11 cellular contexts compared by ENCODE assay signal in the genomic region with DNA sequence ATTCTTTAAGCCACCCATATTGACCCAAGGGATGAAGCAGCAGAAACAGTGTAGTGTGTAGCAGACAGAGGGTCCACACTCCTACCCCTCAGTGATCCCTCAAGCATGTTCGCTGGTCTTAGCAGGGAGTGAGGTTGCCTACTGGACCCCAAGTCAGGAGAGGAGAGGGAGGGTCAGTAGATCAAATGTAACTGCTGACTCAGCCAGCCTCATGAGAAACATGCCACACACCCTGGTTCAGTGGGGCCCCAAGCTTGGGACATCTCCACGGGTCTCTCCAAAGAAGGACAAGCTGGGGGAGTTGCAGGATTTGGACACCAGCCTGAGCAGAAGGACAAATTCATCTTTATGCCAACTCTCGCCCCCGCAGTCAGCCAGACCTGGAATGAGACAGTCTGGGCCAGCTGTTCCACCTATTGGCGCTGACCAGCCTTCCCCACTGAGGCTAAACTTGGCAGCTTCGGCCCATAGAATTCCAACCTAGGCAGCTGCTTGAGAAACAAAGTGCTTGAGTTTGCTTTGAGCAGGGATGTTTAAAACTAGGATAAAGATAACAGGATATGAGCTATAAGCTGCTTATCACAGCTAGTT.
A peak's percentile ranks its signal among the peaks of the same experiment; 100 is the strongest.
DNase-seq lines count a peak whose midpoint lies in the region; ATAC-seq and TF ChIP-seq lines count a peak whose summit lies in the region.
"Had no signal": no experiment of that assay in that cellular context is flagged by ENCODE, and none has a peak within 500 bp of the region (broad histone marks: within the 10 kb centered on the region; RNA-seq: fewer than 3 reads in every experiment).

No MANE protein-coding gene starts in this region.

- no peak for TF ChIP-seq CTCF in RWPE2 (IDR thresholded peaks at IDR 0.05; ENCODE audit: poor library complexity, severe bottlenecking)
- TF ChIP-seq CTCF in esophagus muscularis mucosa (IDR thresholded peaks at IDR 0.05), result no peak
- no peak for TF ChIP-seq CTCF in thyroid gland (IDR thresholded peaks at IDR 0.05)

- TF ChIP-seq POLR2A in esophagus muscularis mucosa (IDR thresholded peaks at IDR 0.05; ENCODE audit: low read depth) (no peak), thyroid gland (IDR thresholded peaks at IDR 0.05) (no peak)

- H3K27me3 ChIP-seq in RWPE2 (ENCODE audit: insufficient read depth, poor library complexity, severe bottlenecking) (no peaks in the 10 kb centered on the region), esophagus muscularis mucosa (no peaks in the 10 kb centered on the region), thyroid gland (no peaks in the 10 kb centered on the region)

- H3K4me3 ChIP-seq in RWPE2 (ENCODE audit: severe bottlenecking) (no peak overlapping the region), esophagus muscularis mucosa (no peak overlapping the region), thyroid gland (replicated peaks in 1 of 3) (no peak overlapping the region)

- TF ChIP-seq EP300 in esophagus muscularis mucosa (IDR thresholded peaks at IDR 0.05), result no peak

- DNase-seq in RWPE2 (ENCODE audit: low spot score) (no peak), esophagus muscularis mucosa (ENCODE audit: extremely low spot score) (no peak), middle frontal gyrus (ENCODE audit: extremely low spot score, low spot score) (peak; percentile 53), thyroid gland (peak; percentile 76 to 88), medulla oblongata (ENCODE audit: extremely low spot score) (no peak)
- DNase-seq: activated CD4-positive, alpha-beta T cell treated with anti-CD3 and anti-CD28 coated beads for 36 hours; Kasumi-1; stimulated activated naive CD4-positive, alpha-beta T cell treated with Interleukin-2 at 50 U/mL for 16 hours had no signal

- WGBS in esophagus muscularis mucosa, result 43% methylated on average over 6 of the region's 6 CpGs
- WGBS in thyroid gland, 2 donors, result 26 to 35% methylated on average over 6 of the region's 6 CpGs

- 0 out of 3 replicates have a peak, but pooled peaks have one; percentile 7 for ATAC-seq in RWPE2 (ENCODE audit: low read depth)
- no peak for ATAC-seq in GM21786 (IDR thresholded peaks at IDR 0.05; ENCODE audit: unreplicated experiment)
- ATAC-seq in GM18870 (IDR thresholded peaks at IDR 0.05; ENCODE audit: unreplicated experiment), result no peak
- ATAC-seq in GM18909 (IDR thresholded peaks at IDR 0.05; ENCODE audit: poor library complexity, unreplicated experiment), result no peak
- ATAC-seq: activated CD4-positive, alpha-beta T cell treated with anti-CD3 and anti-CD28 coated beads for 36 hours had no signal

- H3K4me1 ChIP-seq in RWPE2 (ENCODE audit: insufficient read depth, poor library complexity, severe bottlenecking) (peaks cover 7% of the 10 kb centered on the region), esophagus muscularis mucosa (peaks cover 69 to 80% (median 77%) of the 10 kb centered on the region in 4 donors), thyroid gland (peaks cover 51 to 72% of the 10 kb centered on the region in 2 donors)

- intact Hi-C loops in esophagus muscularis mucosa (cut with DNase I) (no loop called here), thyroid gland (cut with DNase I) (no loop called here)

- H3K36me3 ChIP-seq in RWPE2 (ENCODE audit: low read depth), result no peaks in the 10 kb centered on the region
- H3K36me3 ChIP-seq in esophagus muscularis mucosa, result no peaks in the 10 kb centered on the region
- H3K36me3 ChIP-seq in thyroid gland, result no peaks in the 10 kb centered on the region

- no peaks in the 10 kb centered on the region for H3K9me3 ChIP-seq in RWPE2 (ENCODE audit: severe bottlenecking)
- H3K9me3 ChIP-seq in esophagus muscularis mucosa, result no peaks in the 10 kb centered on the region
- H3K9me3 ChIP-seq in thyroid gland, result no peaks in the 10 kb centered on the region

- no peak overlapping the region for H3K27ac ChIP-seq in RWPE2 (ENCODE audit: poor library complexity, severe bottlenecking)
- peak overlapping the region; percentile 79 to 83 (median 80) for H3K27ac ChIP-seq in esophagus muscularis mucosa (replicated peaks in 1 of 4)
- peak overlapping the region; percentile 75 to 90 (median 77) for H3K27ac ChIP-seq in thyroid gland

Comparison
In these comparisons a context has a peak if more than half of its experiments do, and no peak if none do; other contexts are left out.
1. DNase-seq: peak in middle frontal gyrus (single experiment) and thyroid gland (2 of 2); none in RWPE2 (single experiment), esophagus muscularis mucosa (single experiment) and medulla oblongata (single experiment).